ENCODE assay signal across 22 cellular contexts in the genomic region with DNA sequence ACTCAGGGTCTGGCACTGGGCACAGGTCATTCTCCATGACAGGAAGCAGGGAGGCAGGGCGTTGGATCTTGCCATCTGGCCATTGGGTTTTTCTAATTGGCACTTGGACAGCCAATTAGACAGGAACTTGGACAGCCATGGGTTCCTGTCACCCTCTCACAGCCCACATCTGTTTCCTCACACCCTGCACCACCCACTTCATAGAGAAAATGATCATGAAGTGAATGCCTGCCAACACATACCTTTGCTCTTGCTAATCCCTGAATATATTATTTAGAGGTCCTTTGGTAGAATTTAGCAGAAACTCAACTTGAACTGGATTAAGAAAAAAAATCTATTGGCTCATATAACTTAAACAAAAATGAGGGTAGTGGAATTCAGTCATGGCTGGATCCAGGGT. TPM values are rescaled to one million over a fixed set of nuclear protein-coding genes. Genes with fewer than 3 reads are reported as not detected.
"Had no signal": no experiment of that assay in that cellular context is flagged by ENCODE, and none has a peak within 500 bp of the region (broad histone marks: within the 10 kb centered on the region; RNA-seq: fewer than 3 reads in every experiment).

No MANE protein-coding gene starts in this region.

- H3K36me3 ChIP-seq: pancreas, thyroid gland, upper lobe of right lung had no signal

- H3K4me1 ChIP-seq: pancreas, upper lobe of right lung had no signal

- DNase-seq: activated CD4-positive, alpha-beta T cell treated with anti-CD3 and anti-CD28 coated beads for 36 hours; activated CD4-positive, alpha-beta T cell treated with anti-CD3 and anti-CD28 coated beads, Interleukin-2, amount 50 U/mL, for 4 hours; activated CD8-positive, alpha-beta memory T cell treated with anti-CD3 and anti-CD28 coated beads for 24 hours; activated CD8-positive, alpha-beta memory T cell treated with anti-CD3 and anti-CD28 coated beads, Interleukin-2, amount 50 U/mL, for 4 hours; activated naive CD4-positive, alpha-beta T cell treated with anti-CD3 and anti-CD28 coated beads, Interleukin-2, amount 50 U/mL, for 16 hours; activated naive CD8-positive, alpha-beta T cell treated with anti-CD3 and anti-CD28 coated beads, Interleukin-2, amount 50 U/mL, for 24 hours; activated T-cell treated with anti-CD3 and anti-CD28 coated beads, Interleukin-2, amount 50 U/mL, for 24 hours; caudate nucleus; effector CD4-positive, alpha-beta T cell; hypothalamus; left ventricle myocardium superior; mammary epithelial cell; pancreas; right cardiac atrium; stimulated activated CD4-positive, alpha-beta T cell treated with anti-CD3 and anti-CD28 coated beads, Interleukin-4, amount 100 ng/mL, for 4 hours; stimulated activated naive CD8-positive, alpha-beta T cell treated with anti-CD3 and anti-CD28 coated beads, Interleukin-15, Interleukin-2, amounts not matched to agents 100 U/mL and 50 U/mL, for 24 hours; T1000; thyroid gland; upper lobe of right lung had no signal

- H3K27me3 ChIP-seq: pancreas, thyroid gland had no signal

- H3K9me3 ChIP-seq: pancreas, thyroid gland had no signal

- ATAC-seq: activated CD4-positive, alpha-beta T cell treated with anti-CD3 and anti-CD28 coated beads for 36 hours; activated naive CD8-positive, alpha-beta T cell treated with anti-CD3 and anti-CD28 coated beads, Interleukin-2, amount 50 U/mL, for 24 hours; activated T-helper 17 cell treated with anti-CD3 and anti-CD28 coated beads, Interleukin-2, amount 50 U/mL, for 72 hours; left ventricle myocardium superior; natural killer cell treated with Interleukin-12 subunit alpha and Interleukin-12 subunit beta and Interleukin-15 and Interleukin-18, amount 100 ng/mL, for 72 hours; pancreas; right cardiac atrium; stimulated activated naive CD8-positive, alpha-beta T cell treated with anti-CD3 and anti-CD28 coated beads, Interleukin-15, Interleukin-2, amounts not matched to agents 100 U/mL and 50 U/mL, for 24 hours; upper lobe of right lung; WTC11 had no signal

- H3K27ac ChIP-seq: pancreas, thyroid gland, upper lobe of right lung had no signal

- H3K4me3 ChIP-seq: pancreas, thyroid gland, upper lobe of right lung had no signal

RNA-seq across cellular contexts. Expression of a gene that starts 4.9 kb away (rescaled TPM):
- total RNA-seq: natural killer cell treated with Interleukin-12 subunit alpha and Interleukin-12 subunit beta and Interleukin-15 and Interleukin-18, amount 100 ng/mL, for 72 hours had no signal
